In genomic region chr11:20131744-20132666, GRCh38 we compare ENCODE assay signal across 8 cellular contexts. TPM values are rescaled to one million over a fixed set of nuclear protein-coding genes. Genes with fewer than 3 reads are reported as not detected.
DNase-seq lines count a peak whose midpoint lies in the region; TF ChIP-seq lines count a peak whose summit lies in the region.

No MANE protein-coding gene starts in this region.

- H3K36me3 ChIP-seq in BLaER1 treated with 17β-estradiol and CSF1 and Interleukin-3, amounts not matched to agents 10 nM and 100 nM: no peaks in the 10 kb centered on the region
- H3K36me3 ChIP-seq in OCI-LY1 (ENCODE audit: insufficient read depth, low read length) (no peaks in the 10 kb centered on the region), ovary (no peaks in the 10 kb centered on the region)

- no peaks in the 10 kb centered on the region for H3F3A ChIP-seq in OCI-LY1 (ENCODE audit: insufficient read depth, low read length)

- peak overlapping the region; percentile 39 to 74 (median 67) for H3K9ac ChIP-seq in BLaER1 treated with 17β-estradiol and CSF1 and Interleukin-3, amounts not matched to agents 10 nM and 100 nM
- H3K9ac ChIP-seq in OCI-LY1 (ENCODE audit: low read length): no peak overlapping the region

- peak overlapping the region in 3 of 11 experiments; percentile 15 to 39 (median 20); a peak in 4 of 22 replicates for H3K27ac ChIP-seq in BLaER1 treated with 17β-estradiol and CSF1 and Interleukin-3, amounts not matched to agents 10 nM and 100 nM
- H3K27ac ChIP-seq in OCI-LY1 (ENCODE audit: low read depth, low read length, poor library complexity, severe bottlenecking) (no peak overlapping the region), ovary (peak overlapping the region; percentile 24 to 36)

- no peak overlapping the region for H2AFZ ChIP-seq in OCI-LY1 (ENCODE audit: low read length)

- no peaks in the 10 kb centered on the region for H3K9me2 ChIP-seq in OCI-LY1 (ENCODE audit: low read depth, low read length)

- TF ChIP-seq EP300 in ovary (IDR thresholded peaks at IDR 0.05): no peak

- H3K27me3 ChIP-seq in BLaER1 treated with 17β-estradiol and CSF1 and Interleukin-3, amounts not matched to agents 10 nM and 100 nM: peaks cover 0 to 13% (median 9%) of the 10 kb centered on the region in 11 experiments; a peak in 18 of 22 replicates
- H3K27me3 ChIP-seq in OCI-LY1 (ENCODE audit: insufficient read depth, low read length) (no peaks in the 10 kb centered on the region), ovary (no peaks in the 10 kb centered on the region)

- H3K4me3 ChIP-seq in BLaER1 treated with 17β-estradiol and CSF1 and Interleukin-3, amounts not matched to agents 10 nM and 100 nM: peak overlapping the region; percentile 52 to 70 (median 56)
- H3K4me3 ChIP-seq in OCI-LY1 (ENCODE audit: low read depth, low read length, poor library complexity, severe bottlenecking) (no peak overlapping the region), ovary (peak overlapping the region; percentile 39)

- no peaks in the 10 kb centered on the region for H3K79me2 ChIP-seq in OCI-LY1 (ENCODE audit: insufficient read depth, low read length)

- peak overlapping the region; percentile 84 to 99 (median 92) for H3K4me2 ChIP-seq in BLaER1 treated with 17β-estradiol and CSF1 and Interleukin-3, amounts not matched to agents 10 nM and 100 nM
- H3K4me2 ChIP-seq in OCI-LY1 (ENCODE audit: low read length): no peak overlapping the region

- WGBS in ovary, 3 donors: 7 to 17% (median 13%) methylated on average over 54 of the region's 54 CpGs

- peaks cover 5 to 7% (median 6%) of the 10 kb centered on the region in 10 experiments; a peak in 5 of 20 replicates for H3K4me1 ChIP-seq in BLaER1 treated with 17β-estradiol and CSF1 and Interleukin-3, amounts not matched to agents 10 nM and 100 nM
- H3K4me1 ChIP-seq in OCI-LY1 (ENCODE audit: insufficient read depth, low read length, severe bottlenecking) (no peaks in the 10 kb centered on the region), ovary (ENCODE audit: insufficient read depth) (peaks cover 3% of the 10 kb centered on the region)

- H4K20me1 ChIP-seq in BLaER1 treated with 17β-estradiol and CSF1 and Interleukin-3, amounts not matched to agents 10 nM and 100 nM: no peaks in the 10 kb centered on the region; a peak in 1 of 22 replicates
- H4K20me1 ChIP-seq in OCI-LY1 (ENCODE audit: insufficient read depth, low read length): no peaks in the 10 kb centered on the region

- no peak for TF ChIP-seq POLR2A in ovary (IDR thresholded peaks at IDR 0.05)

- DNase-seq in GM20000 (ENCODE audit: low spot score): peak; percentile 57
- DNase-seq in activated naive CD4-positive, alpha-beta T cell treated with anti-CD3 and anti-CD28 coated beads, Interleukin-2, amount 50 U/mL, for 16 hours: peak; percentile 36
- DNase-seq in head of caudate nucleus: peak; percentile 46 to 88 (median 68)
- peak; percentile 65 to 84 (median 79) for DNase-seq in ovary
- DNase-seq in NCI-H128 (lab: John Stamatoyannopoulos, UW; ENCODE audit: unreplicated experiment): no peak
- no peak for DNase-seq in NCI-H1436 treated with DMSO at 0.1 percent for 48 hours (lab: John Stamatoyannopoulos, UW)

- intact Hi-C loops in head of caudate nucleus (cut with DNase I) (no loop called here), ovary (cut with DNase I) (loop anchor here (2.0 to 10.0 kb wide), 6 partner anchors 181 to 587 kb away; no protein-coding TSS in a partner anchor)

- peaks cover 0 to 7% (median 0%) of the 10 kb centered on the region in 11 experiments; a peak in 1 of 22 replicates for H3K9me3 ChIP-seq in BLaER1 treated with 17β-estradiol and CSF1 and Interleukin-3, amounts not matched to agents 10 nM and 100 nM (replicated peaks in 1 of 11)
- H3K9me3 ChIP-seq in OCI-LY1 (ENCODE audit: low read length) (no peaks in the 10 kb centered on the region), ovary (no peaks in the 10 kb centered on the region)

- peak; percentile 79 for TF ChIP-seq CTCF in GM20000 (IDR thresholded peaks at IDR 0.05; ENCODE audit: extremely low read depth, missing control alignments)
- peak; percentile 77 for TF ChIP-seq CTCF in OCI-LY1 (IDR thresholded peaks at IDR 0.05; ENCODE audit: low read length)
- peak; percentile 76 to 89 (median 88) for TF ChIP-seq CTCF in ovary (IDR thresholded peaks at IDR 0.05)

RNA-seq across cellular contexts. Expression of gene DBX1, which starts 28.3 kb away (rescaled TPM):
- not detected for total RNA-seq in ovary
- polyA plus RNA-seq in ovary: not detected

Comparison
In these comparisons a context has a peak if more than half of its experiments do, and no peak if none do; other contexts are left out.
1. DNase-seq: peak in GM20000 (single experiment), activated naive CD4-positive, alpha-beta T cell treated with anti-CD3 and anti-CD28 coated beads, Interleukin-2, amount 50 U/mL, for 16 hours (single experiment), head of caudate nucleus (42 of 42) and ovary (5 of 5); none in NCI-H128 (single experiment) and NCI-H1436 treated with DMSO at 0.1 percent for 48 hours (single experiment).
2. Peak in every context shown above with its lines, with median percentiles within 50 percentile points of each other: CTCF ChIP-seq.